ENCODE assay signal across 8 cellular contexts in genomic region chrX:119943185-119943988, GRCh38. TPM values are rescaled to one million over a fixed set of nuclear protein-coding genes. Genes with fewer than 3 reads are reported as not detected.
A peak's percentile ranks its signal among the peaks of the same experiment; 100 is the strongest.
DNase-seq lines count a peak whose midpoint lies in the region; ATAC-seq and TF ChIP-seq lines count a peak whose summit lies in the region.

Gene NKAP, minus strand, starts transcription at chrX:119943751. Its CDS starts 146 bp downstream, at chrX:119943605.

- DNase-seq in COLO829 (ENCODE audit: low spot score) (peak; percentile 85), GM20000 (ENCODE audit: low spot score) (peak; percentile 66), HS-5 (ENCODE audit: low read depth) (peak; percentile 81), lung (ENCODE audit: low spot score) (peak; percentile 82)
- peak; percentile 48 for DNase-seq in NK-92 treated with Interleukin-12 subunit alpha and Interleukin-12 subunit beta, amount 100 ng/mL, for 24 hours (lab: John Stamatoyannopoulos, UW)
- DNase-seq in activated CD8-positive, alpha-beta memory T cell treated with anti-CD3 and anti-CD28 coated beads for 4 hours (ENCODE audit: low read depth in 2 of 2), result peak; percentile 61 to 66
- peak; percentile 64 for DNase-seq in effector CD8-positive, alpha-beta T cell (lab: John Stamatoyannopoulos, UW)
- DNase-seq in stimulated activated CD4-positive, alpha-beta T cell treated with anti-CD3 and anti-CD28 coated beads, TNF-alpha, amount 100 ng/mL, for 4 hours (ENCODE audit: low read depth in 3 of 3), result peak; percentile 48 to 70 (median 57)

- TF ChIP-seq CTCF in GM20000 (IDR thresholded peaks at IDR 0.05; ENCODE audit: extremely low read depth, missing control alignments) (no peak), lung (IDR thresholded peaks at IDR 0.05; ENCODE audit: control extremely low read depth, extremely low read depth) (no peak)

- ATAC-seq in lung (ENCODE audit: insufficient read depth, low FRiP score), result peak; percentile 89

- peak within 1 kb of the TSS; percentile 85 to 88 for H3K27ac ChIP-seq in lung (ENCODE audit: low read depth in 1 of 2, low read length in 1 of 2)

- no peaks in the 10 kb centered on the region for H3K27me3 ChIP-seq in lung (ENCODE audit: control insufficient read depth, insufficient read depth)

- WGBS in lung, 2 donors, result 0 to 36% methylated on average over 44 to 59 of the region's 59 CpGs

- no peaks in the 10 kb centered on the region for H3K9me3 ChIP-seq in lung (ENCODE audit: control insufficient read depth in 2 of 2, insufficient read depth in 1 of 2, low read length in 1 of 2)

- H3K36me3 ChIP-seq in lung (ENCODE audit: control insufficient read depth in 2 of 2, insufficient read depth in 2 of 2, low read length in 2 of 2), result no peaks in the 10 kb centered on the region

- peaks cover 0 to 7% of the 10 kb centered on the region in 2 donors for H3K4me1 ChIP-seq in lung (ENCODE audit: control insufficient read depth in 2 of 2, insufficient read depth in 2 of 2, low read length in 2 of 2)

- peak within 1 kb of the TSS; percentile 73 for H3K4me3 ChIP-seq in lung

RNA-seq across cellular contexts. Expression of gene NKAP, which starts in this region (rescaled TPM):
- 1 to 10 TPM; 7.4 to 9.5 TPM for total RNA-seq in lung
- 1 to 10 TPM; 4.7 to 9.8 TPM for polyA plus RNA-seq in lung

Comparison
In these comparisons a context has a peak if more than half of its experiments do, and no peak if none do; other contexts are left out.
1. Peak in every context shown above with its lines: DNase-seq, ATAC-seq, H3K4me3 ChIP-seq and H3K27ac ChIP-seq.